Comparison of ENCODE assay signal across 16 cellular contexts in genomic region chr14:55587847-55588246, GRCh38.
"Had no signal": no experiment of that assay in that cellular context is flagged by ENCODE, and none has a peak within 500 bp of the region (broad histone marks: within the 10 kb centered on the region; RNA-seq: fewer than 3 reads in every experiment).

No MANE protein-coding gene starts in this region.

- H3K27ac Mint-ChIP-seq: activated CD4-positive, alpha-beta memory T cell treated with anti-CD3 and anti-CD28 coated beads, Interleukin-2, amount 10 ng/mL, durations not matched to agents 7 days and 5 days; activated naive CD4-positive, alpha-beta T cell treated with anti-CD3 and anti-CD28 coated beads for 36 hours had no signal

- H3K4me1 ChIP-seq: prostate gland had no signal

- H3K4me3 ChIP-seq: adrenal gland, lower lobe of right lung, prostate gland, suprapubic skin, upper lobe of right lung had no signal

- ATAC-seq: naive thymus-derived CD8-positive, alpha-beta T cell; stimulated activated naive CD8-positive, alpha-beta T cell treated with anti-CD3 and anti-CD28 coated beads, Interleukin-15, Interleukin-2, amounts not matched to agents 100 U/mL and 50 U/mL, for 24 hours; upper lobe of right lung had no signal

- H3K4me3 Mint-ChIP-seq: activated CD4-positive, alpha-beta memory T cell treated with anti-CD3 and anti-CD28 coated beads, Interleukin-2, amount 10 ng/mL, durations not matched to agents 7 days and 5 days; activated naive CD4-positive, alpha-beta T cell treated with anti-CD3 and anti-CD28 coated beads for 36 hours had no signal

- DNase-seq: activated CD4-positive, alpha-beta memory T cell treated with anti-CD3 and anti-CD28 coated beads, Interleukin-2, amount 10 ng/mL, durations not matched to agents 7 days and 5 days; activated naive CD4-positive, alpha-beta T cell treated with anti-CD3 and anti-CD28 coated beads for 36 hours; adrenal gland; caudate nucleus; cortex of kidney; effector CD8-positive, alpha-beta T cell; hippocampal formation; lower lobe of right lung; naive thymus-derived CD8-positive, alpha-beta T cell; stimulated activated CD4-positive, alpha-beta T cell treated with anti-CD3 and anti-CD28 coated beads, Interleukin-4, amount 100 ng/mL, for 1 hour; stimulated activated CD8-positive, alpha-beta memory T cell treated with anti-CD3 and anti-CD28 coated beads, Interleukin-4, amount 100 ng/mL, for 48 hours; stimulated activated naive CD8-positive, alpha-beta T cell treated with anti-CD3 and anti-CD28 coated beads, Interleukin-15, Interleukin-2, amounts not matched to agents 100 U/mL and 50 U/mL, for 24 hours; T-helper 9 cell; upper lobe of right lung had no signal

- H3K36me3 ChIP-seq: adrenal gland, lower lobe of right lung, prostate gland, suprapubic skin, upper lobe of right lung had no signal

- H3K27ac ChIP-seq: adrenal gland, lower lobe of right lung, prostate gland, suprapubic skin, upper lobe of right lung had no signal

- H3K27me3 Mint-ChIP-seq: activated CD4-positive, alpha-beta memory T cell treated with anti-CD3 and anti-CD28 coated beads, Interleukin-2, amount 10 ng/mL, durations not matched to agents 7 days and 5 days; naive thymus-derived CD8-positive, alpha-beta T cell had no signal

- H3K27me3 ChIP-seq: adrenal gland, suprapubic skin, upper lobe of right lung had no signal

- H3K9me3 ChIP-seq: adrenal gland, lower lobe of right lung, prostate gland, suprapubic skin, upper lobe of right lung had no signal

- H3K9me3 Mint-ChIP-seq: activated CD4-positive, alpha-beta memory T cell treated with anti-CD3 and anti-CD28 coated beads, Interleukin-2, amount 10 ng/mL, durations not matched to agents 7 days and 5 days; activated naive CD4-positive, alpha-beta T cell treated with anti-CD3 and anti-CD28 coated beads for 36 hours; naive thymus-derived CD8-positive, alpha-beta T cell had no signal
